Comparison of ENCODE assay signal across 15 cellular contexts in genomic region chr12:87305481-87305880, GRCh38.
DNase-seq lines count a peak whose midpoint lies in the region; ATAC-seq, FAIRE-seq and TF ChIP-seq lines count a peak whose summit lies in the region.
"Had no signal": no experiment of that assay in that cellular context is flagged by ENCODE, and none has a peak within 500 bp of the region (broad histone marks: within the 10 kb centered on the region; RNA-seq: fewer than 3 reads in every experiment).

No MANE protein-coding gene starts in this region.

- ATAC-seq in GM18508 (IDR thresholded peaks at IDR 0.05; ENCODE audit: insufficient read depth, unreplicated experiment) (peak; percentile 53), HG02588 (IDR thresholded peaks at IDR 0.05; ENCODE audit: unreplicated experiment) (peak; percentile 53), HG03378 (IDR thresholded peaks at IDR 0.05; ENCODE audit: unreplicated experiment) (peak; percentile 36)
- ATAC-seq: CD8-positive, alpha-beta T cell; naive thymus-derived CD8-positive, alpha-beta T cell had no signal

- H3K27ac ChIP-seq in endothelial cell of umbilical vein (ENCODE audit: insufficient read depth, low read depth, low read length) = no peak overlapping the region
- H3K27ac ChIP-seq in GM23248 = no peak overlapping the region
- H3K27ac ChIP-seq: suprapubic skin had no signal

- H3K9me2 ChIP-seq in GM23248 (ENCODE audit: insufficient read depth) = no peaks in the 10 kb centered on the region

- H3K9me3 Mint-ChIP-seq in nephron progenitor cell (no peaks in the 10 kb centered on the region), type B pancreatic cell (no peaks in the 10 kb centered on the region)
- H3K9me3 Mint-ChIP-seq: activated naive CD4-positive, alpha-beta T cell treated with anti-CD3 and anti-CD28 coated beads, Interleukin-2, amount 50 U/mL, for 24 hours had no signal

- H3K9me3 ChIP-seq in endothelial cell of umbilical vein (replicated peaks; ENCODE audit: control insufficient read depth, insufficient read depth, low read length) (no peaks in the 10 kb centered on the region), GM23248 (ENCODE audit: low read depth) (no peaks in the 10 kb centered on the region)
- H3K9me3 ChIP-seq: suprapubic skin had no signal

- no peaks in the 10 kb centered on the region for H3K27me3 ChIP-seq in endothelial cell of umbilical vein (ENCODE audit: control insufficient read depth in 2 of 2, insufficient read depth in 2 of 2, low read length in 2 of 2)
- no peaks in the 10 kb centered on the region for H3K27me3 ChIP-seq in GM23248 (replicated peaks; ENCODE audit: insufficient read depth)
- H3K27me3 ChIP-seq: suprapubic skin had no signal

- H3K4me1 ChIP-seq in endothelial cell of umbilical vein (ENCODE audit: control insufficient read depth, extremely low read depth, insufficient read depth, low read length) (no peaks in the 10 kb centered on the region), GM23248 (ENCODE audit: insufficient read depth) (0 out of 2 replicates have a peak, but pooled peaks cover 10% of the 10 kb centered on the region)
- H3K4me1 ChIP-seq: suprapubic skin had no signal

- no peak for FAIRE-seq in endothelial cell of umbilical vein (lab: Jason Lieb, UNC)
- FAIRE-seq: bronchial epithelial cell had no signal

- H3K27me3 Mint-ChIP-seq in nephron progenitor cell (ENCODE audit: low read depth, poor library complexity) (no peaks in the 10 kb centered on the region), type B pancreatic cell (no peaks in the 10 kb centered on the region)
- H3K27me3 Mint-ChIP-seq: activated naive CD4-positive, alpha-beta T cell treated with anti-CD3 and anti-CD28 coated beads, Interleukin-2, amount 50 U/mL, for 24 hours; naive thymus-derived CD8-positive, alpha-beta T cell had no signal

- POLR2A ChIA-PET in endothelial cell of umbilical vein (lab: Charles Lee) = no interaction called here

- H3F3A ChIP-seq in GM23248 (ENCODE audit: insufficient read depth) = no peaks in the 10 kb centered on the region

- H3K9ac ChIP-seq in endothelial cell of umbilical vein (replicated peaks; ENCODE audit: extremely low read depth, insufficient read depth, low read length) = no peak overlapping the region
- H3K9ac ChIP-seq in GM23248 = no peak overlapping the region

- no peak overlapping the region for H2AFZ ChIP-seq in endothelial cell of umbilical vein (ENCODE audit: low read depth, low read length)
- H2AFZ ChIP-seq in GM23248 = no peak overlapping the region; the same call in 1 of the 2 replicates

- DNase-seq in endothelial cell of umbilical vein (ENCODE audit: low read depth, low spot score) (peak; percentile 14), nephron progenitor cell (no peak), GM23248 (no peak), type B pancreatic cell (ENCODE audit: extremely low spot score, unreplicated experiment) (no peak), superior temporal gyrus (ENCODE audit: extremely low spot score) (no peak)
- DNase-seq: CD8-positive, alpha-beta T cell; naive thymus-derived CD8-positive, alpha-beta T cell; NCI-H2029; NCI-H774 had no signal

- H3K4me3 ChIP-seq in endothelial cell of umbilical vein (replicated peaks in 1 of 3; ENCODE audit: insufficient read depth in 1 of 3, low read depth in 1 of 3, low read length in 3 of 3) (no peak overlapping the region), GM23248 (no peak overlapping the region)
- H3K4me3 ChIP-seq: suprapubic skin had no signal

- H3K4me1 Mint-ChIP-seq in nephron progenitor cell (no peaks in the 10 kb centered on the region), type B pancreatic cell (ENCODE audit: unreplicated experiment) (no peaks in the 10 kb centered on the region)
- H3K4me1 Mint-ChIP-seq: activated naive CD4-positive, alpha-beta T cell treated with anti-CD3 and anti-CD28 coated beads, Interleukin-2, amount 50 U/mL, for 24 hours had no signal

- H3K36me3 Mint-ChIP-seq in nephron progenitor cell (ENCODE audit: low read depth) = no peaks in the 10 kb centered on the region
- H3K36me3 Mint-ChIP-seq in type B pancreatic cell = no peaks in the 10 kb centered on the region
- H3K36me3 Mint-ChIP-seq: activated naive CD4-positive, alpha-beta T cell treated with anti-CD3 and anti-CD28 coated beads, Interleukin-2, amount 50 U/mL, for 24 hours; CD8-positive, alpha-beta T cell; naive thymus-derived CD8-positive, alpha-beta T cell had no signal

- in situ Hi-C loops in GM23248 (cut with MboI) = no loop called here

- no peaks in the 10 kb centered on the region for H3K9me1 ChIP-seq in endothelial cell of umbilical vein (replicated peaks; ENCODE audit: control insufficient read depth, extremely low read depth, insufficient read depth, low read length)

- H3K4me2 ChIP-seq in endothelial cell of umbilical vein (ENCODE audit: insufficient read depth, low read length) (no peak overlapping the region), GM23248 (ENCODE audit: unreplicated experiment) (no peak overlapping the region)

- TF ChIP-seq CTCF in endothelial cell of umbilical vein (IDR thresholded peaks at IDR 0.05; ENCODE audit: extremely low read depth in 1 of 2, insufficient read depth in 1 of 2, low read depth in 1 of 2, low read length in 2 of 2) (no peak), nephron progenitor cell (IDR thresholded peaks at IDR 0.05) (no peak), type B pancreatic cell (conservative IDR thresholded peaks at IDR 0.05) (no peak)

- CTCF ChIA-PET in endothelial cell of umbilical vein (lab: Charles Lee) = interaction anchor here (1.4 kb wide), 1 partner anchor 13 kb away, joined by 4 read pairs; no protein-coding TSS in a partner anchor

- no TSS peak for BruUV-seq in endothelial cell of umbilical vein (replicated peaks; lab: Mats Ljungman, UMichigan)

- H3K79me2 ChIP-seq in endothelial cell of umbilical vein (ENCODE audit: control insufficient read depth, insufficient read depth, low read length) (no peaks in the 10 kb centered on the region), GM23248 (ENCODE audit: insufficient read depth) (no peaks in the 10 kb centered on the region)

- intact Hi-C loops in endothelial cell of umbilical vein (cut with micrococcal nuclease) = no loop called here

- H3K36me3 ChIP-seq in endothelial cell of umbilical vein (ENCODE audit: control insufficient read depth in 2 of 2, extremely low read depth in 1 of 2, insufficient read depth in 2 of 2, low read length in 2 of 2) (no peaks in the 10 kb centered on the region), GM23248 (ENCODE audit: low read depth) (no peaks in the 10 kb centered on the region)
- H3K36me3 ChIP-seq: suprapubic skin had no signal

- H4K20me1 ChIP-seq in endothelial cell of umbilical vein (replicated peaks; ENCODE audit: control insufficient read depth, extremely low read depth, insufficient read depth, low read length) (no peaks in the 10 kb centered on the region), GM23248 (ENCODE audit: insufficient read depth) (no peaks in the 10 kb centered on the region)

- H3K27ac Mint-ChIP-seq in nephron progenitor cell (no peak overlapping the region), type B pancreatic cell (no peak overlapping the region)
- H3K27ac Mint-ChIP-seq: activated naive CD4-positive, alpha-beta T cell treated with anti-CD3 and anti-CD28 coated beads, Interleukin-2, amount 50 U/mL, for 24 hours; CD8-positive, alpha-beta T cell; naive thymus-derived CD8-positive, alpha-beta T cell had no signal

- no peak overlapping the region for H3K4me3 Mint-ChIP-seq in nephron progenitor cell
- no peak overlapping the region for H3K4me3 Mint-ChIP-seq in type B pancreatic cell
- H3K4me3 Mint-ChIP-seq: activated naive CD4-positive, alpha-beta T cell treated with anti-CD3 and anti-CD28 coated beads, Interleukin-2, amount 50 U/mL, for 24 hours; CD8-positive, alpha-beta T cell; naive thymus-derived CD8-positive, alpha-beta T cell had no signal

- no peak for TF ChIP-seq POLR2A in endothelial cell of umbilical vein (IDR thresholded peaks at IDR 0.05; ENCODE audit: low read depth, low read length)

- dilution Hi-C loops in endothelial cell of umbilical vein (cut with MboI; ENCODE audit: extremely low pct_ligation_motif_present, low sequenced_read_pairs) = no loop called here

TF ChIP-seq in endothelial cell of umbilical vein, 7 proteins besides CTCF, POLR2A, EP300 and RAD21:
- TF ChIP-seq EZH2 (IDR thresholded peaks at IDR 0.05; ENCODE audit: borderline replicate concordance, low read depth, low read length, severe bottlenecking) (no peak), FOS (IDR thresholded peaks at IDR 0.05; ENCODE audit: borderline replicate concordance, insufficient read depth, low read length) (no peak), JUN (IDR thresholded peaks at IDR 0.05; ENCODE audit: borderline replicate concordance, insufficient read depth, insufficient read length, low read depth) (no peak), MYC (IDR thresholded peaks at IDR 0.05; ENCODE audit: low read depth, low read length) (no peak), GATA2 (IDR thresholded peaks at IDR 0.05; ENCODE audit: insufficient read depth, insufficient read length, low read depth, low read length) (no peak), MAX (IDR thresholded peaks at IDR 0.05; ENCODE audit: insufficient read depth, insufficient read length) (no peak), POLR2AphosphoS5 (IDR thresholded peaks at IDR 0.05; ENCODE audit: insufficient read depth, low read depth, low read length) (no peak)
